ENCODE assay signal across 1 cellular context in genomic region chr15:38576261-38576660, GRCh38.
TF ChIP-seq lines count a peak whose summit lies in the region.

No MANE protein-coding gene starts in this region.

TF ChIP-seq in K562, 482 proteins besides CTCF, POLR2A, EP300 and RAD21:
- TF ChIP-seq ZC3H8 (IDR thresholded peaks at IDR 0.05) = no peak
- peak; percentile 90 for TF ChIP-seq MYNN (IDR thresholded peaks at IDR 0.05)
- TF ChIP-seq MYNN (CRISPR knock-in tag; IDR thresholded peaks at IDR 0.05) = no peak; the same call in 1 of the 2 replicates
- no peak for TF ChIP-seq E2F1 (CRISPR knock-in tag; IDR thresholded peaks at IDR 0.05)
- no peak for TF ChIP-seq MCM2 (IDR thresholded peaks at IDR 0.05; ENCODE audit: low read depth)
- no peak for TF ChIP-seq HNRNPH1 (optimal IDR thresholded peaks at IDR 0.05; ENCODE audit: low read depth, low read length)
- no peak for TF ChIP-seq ZNF584 (CRISPR knock-in tag; IDR thresholded peaks at IDR 0.05; ENCODE audit: low read depth)
